ENCODE assay signal across 8 cellular contexts in the genomic region with DNA sequence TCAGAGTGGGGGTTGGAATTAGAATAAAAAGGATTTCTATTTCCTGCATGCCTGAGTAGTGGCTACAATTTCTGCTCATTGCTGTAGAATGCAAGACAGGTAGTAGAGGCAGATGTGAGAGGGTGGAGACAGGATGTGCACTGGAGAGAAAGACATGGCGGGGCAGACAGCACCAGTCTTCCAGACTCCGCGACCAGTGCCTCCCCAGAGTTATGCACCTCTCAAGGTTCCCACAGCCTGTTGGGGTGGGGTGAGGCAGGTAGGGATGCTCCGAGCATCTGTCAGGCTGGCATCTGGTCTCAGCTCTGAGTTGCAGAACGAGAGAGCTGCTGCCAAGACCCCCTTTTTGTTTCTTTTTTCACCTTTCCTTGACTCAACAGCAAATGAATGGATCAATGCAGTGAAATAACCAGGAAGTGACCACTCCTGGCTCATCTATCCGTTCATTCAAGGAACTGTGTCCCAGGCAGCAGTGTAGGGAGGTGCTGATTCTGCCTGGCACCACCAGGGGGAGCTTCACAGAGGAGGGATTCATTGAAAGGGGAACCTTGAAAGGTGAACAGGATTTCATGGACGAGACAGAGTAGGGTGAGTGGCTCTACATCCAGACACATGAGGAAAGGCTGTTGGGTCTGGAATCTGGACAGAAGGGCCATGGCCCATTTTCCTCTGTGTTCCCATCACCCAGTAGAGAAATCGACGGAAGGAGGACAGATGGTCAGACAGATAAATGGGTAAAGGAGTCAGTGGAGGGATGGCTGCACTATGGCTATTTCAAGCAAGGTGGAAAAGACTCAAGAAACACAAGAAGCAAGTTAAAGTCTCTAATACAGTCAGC. TPM values are rescaled to one million over a fixed set of nuclear protein-coding genes. Genes with fewer than 3 reads are reported as not detected.
DNase-seq lines count a peak whose midpoint lies in the region; ATAC-seq and TF ChIP-seq lines count a peak whose summit lies in the region.

No MANE protein-coding gene starts in this region.

- POLR2A ChIA-PET in activated CD4-positive, alpha-beta T cell treated with anti-CD3 and anti-CD28 coated beads for 36 hours (lab: Charles Lee) = interaction anchor here (0.7 kb wide), 1 partner anchor 306 kb away, joined by 3 read pairs; no protein-coding TSS in a partner anchor

- peaks cover 9% of the 10 kb centered on the region for H3K27me3 Mint-ChIP-seq in activated CD4-positive, alpha-beta T cell treated with anti-CD3 and anti-CD28 coated beads for 36 hours

- no peak for TF ChIP-seq POLR2A in lower leg skin (IDR thresholded peaks at IDR 0.05)

- H3K36me3 ChIP-seq in HAP-1 (replicated peaks) = no peaks in the 10 kb centered on the region

- WGBS in lower leg skin, 2 donors = 41 to 48% methylated on average over 9 of the region's 9 CpGs

- no peaks in the 10 kb centered on the region; the same call in 1 of the 2 replicates for H3K9me3 ChIP-seq in HAP-1

- ATAC-seq in activated CD4-positive, alpha-beta T cell treated with anti-CD3 and anti-CD28 coated beads for 36 hours = peak; percentile 58

- peak in 1 of 3 donors; percentile 8 for TF ChIP-seq CTCF in lower leg skin (IDR thresholded peaks at IDR 0.05)

- peaks cover 3% of the 10 kb centered on the region for H3K9me3 Mint-ChIP-seq in activated CD4-positive, alpha-beta T cell treated with anti-CD3 and anti-CD28 coated beads for 36 hours (ENCODE audit: low read depth)

- peak; percentile 86 for DNase-seq in GM03348 (ENCODE audit: low spot score)
- peak; percentile 41 to 84 for DNase-seq in HAP-1 (ENCODE audit: low spot score in 2 of 2)
- DNase-seq in NCI-H146 treated with DMSO at 0.1 percent for 48 hours (lab: John Stamatoyannopoulos, UW; ENCODE audit: unreplicated experiment) = peak; percentile 8
- DNase-seq in activated CD4-positive, alpha-beta T cell treated with anti-CD3 and anti-CD28 coated beads for 36 hours = peak; percentile 74
- peak; percentile 66 for DNase-seq in dedifferentiated amniotic fluid mesenchymal stem cell (ENCODE audit: extremely low spot score)
- DNase-seq in lower leg skin (ENCODE audit: low spot score in 2 of 2) = peak; percentile 26 to 85
- peak; percentile 31 for DNase-seq in stimulated activated CD8-positive, alpha-beta memory T cell treated with anti-CD3 and anti-CD28 coated beads, Interleukin-15, amount 100 ng/mL, for 1 hour (ENCODE audit: low read depth)
- no peak for DNase-seq in NCI-H187 treated with DMSO at 0.1 percent for 48 hours (lab: John Stamatoyannopoulos, UW)

- CTCF ChIA-PET in activated CD4-positive, alpha-beta T cell treated with anti-CD3 and anti-CD28 coated beads for 36 hours (lab: Charles Lee) = interaction anchor here (0.5 to 1.9 kb wide), 6 partner anchors 11 to 194 kb away, joined by 3 to 9 read pairs (median 4); no protein-coding TSS in a partner anchor

- intact Hi-C loops in activated CD4-positive, alpha-beta T cell treated with anti-CD3 and anti-CD28 coated beads for 36 hours (cut with DNase I, micrococcal nuclease) = loop anchor here (5.0 to 10.0 kb wide), 2 partner anchors 632 to 684 kb away; no protein-coding TSS in a partner anchor
- intact Hi-C loops in lower leg skin (cut with DNase I; ENCODE audit: low total_unique reads) = no loop called here

- in situ Hi-C loops in HAP-1 (cut with MboI; ENCODE audit: low sequenced_read_pairs) = loop anchor here (10.0 to 25.0 kb wide), 2 partner anchors 469 to 632 kb away; a partner anchor contains a TSS

- no peaks in the 10 kb centered on the region for H3K27me3 ChIP-seq in HAP-1 (ENCODE audit: low read depth)

- H3K27ac Mint-ChIP-seq in activated CD4-positive, alpha-beta T cell treated with anti-CD3 and anti-CD28 coated beads for 36 hours = no peak overlapping the region

- no peak overlapping the region for H3K4me3 ChIP-seq in HAP-1
- no peak overlapping the region for H3K4me3 ChIP-seq in lower leg skin (ENCODE audit: low read depth, poor library complexity, severe bottlenecking)

- H3K4me3 Mint-ChIP-seq in activated CD4-positive, alpha-beta T cell treated with anti-CD3 and anti-CD28 coated beads for 36 hours = no peak overlapping the region

- no peaks in the 10 kb centered on the region for H3K36me3 Mint-ChIP-seq in activated CD4-positive, alpha-beta T cell treated with anti-CD3 and anti-CD28 coated beads for 36 hours (ENCODE audit: low read depth)

- no peaks in the 10 kb centered on the region for H3K4me1 Mint-ChIP-seq in activated CD4-positive, alpha-beta T cell treated with anti-CD3 and anti-CD28 coated beads for 36 hours

- H3K4me1 ChIP-seq in HAP-1 = no peaks in the 10 kb centered on the region

RNA-seq across cellular contexts. Expression of a gene that starts 17.2 kb away (rescaled TPM):
- not detected for total RNA-seq in activated CD4-positive, alpha-beta T cell treated with anti-CD3 and anti-CD28 coated beads for 36 hours
- total RNA-seq in lower leg skin = not detected

RNA-seq across cellular contexts. Expression of a gene that starts 20.9 kb away (rescaled TPM):
- total RNA-seq in activated CD4-positive, alpha-beta T cell treated with anti-CD3 and anti-CD28 coated beads for 36 hours = not detected
- total RNA-seq in lower leg skin = not detected

RNA-seq across cellular contexts. Expression of a gene that starts 54.0 kb away (rescaled TPM):
- total RNA-seq in activated CD4-positive, alpha-beta T cell treated with anti-CD3 and anti-CD28 coated beads for 36 hours = 10 to 100 TPM; 15.0 to 15.8 TPM
- total RNA-seq in lower leg skin = 10 to 100 TPM; 22.7 to 29.7 (median 23.6) TPM
